In the genomic region with DNA sequence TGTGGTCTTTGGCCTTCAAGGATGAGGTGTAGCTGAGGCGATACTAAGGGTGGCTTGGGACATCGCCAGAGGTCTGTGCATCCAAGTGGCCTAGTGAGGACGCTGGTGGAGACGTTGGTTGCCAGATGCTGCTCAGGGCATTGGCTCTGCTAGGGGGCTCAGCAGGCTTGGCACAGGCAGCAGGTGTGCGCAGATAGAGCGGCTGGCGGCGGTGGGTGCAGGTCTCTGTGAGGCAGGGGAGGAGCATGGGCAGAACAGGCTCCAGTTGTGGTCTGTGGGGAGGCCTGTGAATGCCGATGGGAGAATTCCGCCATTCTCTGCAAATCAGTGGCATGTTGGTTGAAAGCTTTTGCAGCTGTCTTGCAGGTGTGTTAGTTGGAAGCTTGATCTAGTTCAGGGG, we compare ENCODE assay signal across 12 cellular contexts. TPM values are rescaled to one million over a fixed set of nuclear protein-coding genes. Genes with fewer than 3 reads are reported as not detected.
DNase-seq lines count a peak whose midpoint lies in the region; ATAC-seq and TF ChIP-seq lines count a peak whose summit lies in the region.
"Had no signal": no experiment of that assay in that cellular context is flagged by ENCODE, and none has a peak within 500 bp of the region (broad histone marks: within the 10 kb centered on the region; RNA-seq: fewer than 3 reads in every experiment).

No MANE protein-coding gene starts in this region.

- H3K36me3 ChIP-seq in DND-41 (ENCODE audit: insufficient read depth, low read length), result peaks cover 93% of the 10 kb centered on the region
- peaks cover 39% of the 10 kb centered on the region for H3K36me3 ChIP-seq in ectodermal cell (ENCODE audit: control insufficient read depth, insufficient read depth, low read length)
- peaks cover 57 to 95% of the 10 kb centered on the region in 2 donors for H3K36me3 ChIP-seq in neuronal stem cell (replicated peaks in 1 of 2; ENCODE audit: control insufficient read depth in 2 of 2, insufficient read depth in 2 of 2, low read length in 2 of 2)

- H2AFZ ChIP-seq in DND-41 (ENCODE audit: low read depth, low read length) (no peak overlapping the region), neuronal stem cell (ENCODE audit: low read length) (no peak overlapping the region)

- H3K18ac ChIP-seq in neuronal stem cell (ENCODE audit: low read length), result peak overlapping the region; percentile 15

- H3K27me3 Mint-ChIP-seq in T-cell, result no peaks in the 10 kb centered on the region

- peaks cover 25% of the 10 kb centered on the region for H3K79me1 ChIP-seq in neuronal stem cell (ENCODE audit: low read depth, low read length)

- H3K27ac Mint-ChIP-seq in T-cell, result peak overlapping the region; percentile 59 to 78

- no peaks in the 10 kb centered on the region for H3K9me3 ChIP-seq in DND-41 (ENCODE audit: insufficient read depth, low read length, severe bottlenecking)
- no peaks in the 10 kb centered on the region for H3K9me3 ChIP-seq in ectodermal cell (ENCODE audit: control insufficient read depth, low read length)
- no peaks in the 10 kb centered on the region for H3K9me3 ChIP-seq in neuronal stem cell (replicated peaks in 1 of 2; ENCODE audit: control insufficient read depth in 2 of 2, insufficient read depth in 1 of 2, low read depth in 1 of 2, low read length in 2 of 2)
- H3K9me3 ChIP-seq: MG63, tibial artery had no signal

- no peak for TF ChIP-seq CTCF in DND-41 (IDR thresholded peaks at IDR 0.05; ENCODE audit: borderline replicate concordance, extremely low read depth, low read length, poor library complexity, severe bottlenecking)

- no peak overlapping the region for H3K4ac ChIP-seq in neuronal stem cell (ENCODE audit: low read length)

- peaks cover 62 to 65% (median 64%) of the 10 kb centered on the region in 3 donors for H3K4me1 Mint-ChIP-seq in T-cell

- H3K4me3 Mint-ChIP-seq in T-cell, result peak overlapping the region in 2 of 3 donors; percentile 13 to 67

- H3K4me3 ChIP-seq in DND-41 (ENCODE audit: low read depth in 1 of 2, low read length in 2 of 2) (no peak overlapping the region), ectodermal cell (ENCODE audit: insufficient read depth, low read depth, low read length) (no peak overlapping the region), neuronal stem cell (ENCODE audit: low read length in 2 of 2) (no peak overlapping the region)
- H3K4me3 ChIP-seq: MG63, tibial artery had no signal

- no peak overlapping the region for H2BK120ac ChIP-seq in neuronal stem cell (ENCODE audit: low read depth, low read length)

- no peak overlapping the region for H3K27ac ChIP-seq in DND-41 (ENCODE audit: low read length)
- H3K27ac ChIP-seq in ectodermal cell (ENCODE audit: insufficient read depth, low read depth, low read length, poor library complexity, severe bottlenecking), result peak overlapping the region; percentile 26
- H3K27ac ChIP-seq in neuronal stem cell (replicated peaks; ENCODE audit: low read length), result no peak overlapping the region
- H3K27ac ChIP-seq: tibial artery had no signal

- H3K79me2 ChIP-seq in DND-41 (ENCODE audit: insufficient read depth, low read length), result peaks cover 90% of the 10 kb centered on the region

- DNase-seq in DND-41 (no peak), T-cell (peak in 1 of 34 experiments; percentile 27), neuronal stem cell (ENCODE audit: low spot score) (no peak), HuH-7.5 (ENCODE audit: low spot score) (no peak)
- no peak for DNase-seq in activated CD4-positive, CD25-positive, alpha-beta regulatory T cell treated with anti-CD3 and anti-CD28 coated beads, Interleukin-2, amount 50 U/mL, for 72 hours
- DNase-seq in stimulated activated CD4-positive, alpha-beta T cell treated with anti-CD3 and anti-CD28 coated beads, Interleukin-12 subunit alpha, Interleukin-12 subunit beta, amount 100 ng/mL, for 4 hours, result no peak
- DNase-seq: MG63, NCI-H446 had no signal

- 96% methylated on average over 10 of the region's 10 CpGs for WGBS in ectodermal cell, 2 experiments
- no CpG with 5 or more reads among the region's 10 CpGs for WGBS in neuronal stem cell (ENCODE audit: extremely low coverage in 2 of 2, insufficient read length in 2 of 2, insufficient replicate concordance in 1 of 2), 2 donors

- H2BK5ac ChIP-seq in neuronal stem cell (ENCODE audit: low read length), result no peak overlapping the region

- ATAC-seq in DND-41 (ENCODE audit: insufficient read depth, low read depth) (peak; percentile 27; the same call in 1 of the 3 replicates), T-cell (replicated peaks in 1 of 4) (peak in 2 of 4 experiments; percentile 11 to 52), HG03342 (IDR thresholded peaks at IDR 0.05; ENCODE audit: unreplicated experiment) (no peak)

- peaks cover 92% of the 10 kb centered on the region for H4K20me1 ChIP-seq in DND-41 (ENCODE audit: insufficient read depth, low read length)

- no peak overlapping the region for H2BK15ac ChIP-seq in neuronal stem cell (ENCODE audit: low read length)

- no peak overlapping the region for H2BK12ac ChIP-seq in neuronal stem cell (ENCODE audit: low read length)

- POLR2A ChIA-PET in T-cell (lab: Charles Lee), result interaction anchor here in 1 of 2 donors (0.6 to 0.7 kb wide), 2 partner anchors 32 to 1326 kb away, joined by 5 to 10 read pairs; no protein-coding TSS in a partner anchor

- peaks cover 31% of the 10 kb centered on the region for H3K36me3 Mint-ChIP-seq in T-cell

- H3K4me1 ChIP-seq in DND-41 (ENCODE audit: insufficient read depth, low read length) (no peaks in the 10 kb centered on the region), ectodermal cell (ENCODE audit: control insufficient read depth, insufficient read depth, low read length) (no peaks in the 10 kb centered on the region), neuronal stem cell (ENCODE audit: control insufficient read depth in 2 of 2, insufficient read depth in 1 of 2, low read depth in 1 of 2, low read length in 2 of 2) (peaks cover 0 to 2% of the 10 kb centered on the region in 2 donors)

- CTCF ChIA-PET in T-cell (lab: Charles Lee), result interaction anchor here (0.5 to 0.7 kb wide), 2 partner anchors 32 to 44 kb away, joined by 3 to 6 read pairs; no protein-coding TSS in a partner anchor

- no peak overlapping the region for H3K14ac ChIP-seq in neuronal stem cell (ENCODE audit: low read length)

- H3K9ac ChIP-seq in DND-41 (ENCODE audit: low read depth, low read length) (no peak overlapping the region), neuronal stem cell (ENCODE audit: low read depth, low read length, poor library complexity) (no peak overlapping the region)

- H3K4me2 ChIP-seq in DND-41 (ENCODE audit: insufficient read depth, low read length), result no peak overlapping the region
- no peak overlapping the region for H3K4me2 ChIP-seq in neuronal stem cell (ENCODE audit: insufficient read depth, low read length, poor library complexity, severe bottlenecking)

- H4K8ac ChIP-seq in neuronal stem cell (ENCODE audit: low read depth, low read length), result no peak overlapping the region

- H3K23ac ChIP-seq in neuronal stem cell (ENCODE audit: low read depth, low read length, poor library complexity), result no peak overlapping the region

- H3K9me3 Mint-ChIP-seq in T-cell, result no peaks in the 10 kb centered on the region

- no peak overlapping the region for H2AK5ac ChIP-seq in neuronal stem cell (ENCODE audit: low read depth, low read length)

- H3K27me3 ChIP-seq in DND-41 (ENCODE audit: insufficient read depth, low read length, poor library complexity), result no peaks in the 10 kb centered on the region
- H3K27me3 ChIP-seq in ectodermal cell (ENCODE audit: control insufficient read depth, insufficient read depth, low read length, poor library complexity, severe bottlenecking), result no peaks in the 10 kb centered on the region
- H3K27me3 ChIP-seq in neuronal stem cell (ENCODE audit: control insufficient read depth in 3 of 3, insufficient read depth in 3 of 3, low read depth in 1 of 3, low read length in 3 of 3), result no peaks in the 10 kb centered on the region
- H3K27me3 ChIP-seq: MG63, tibial artery had no signal

- H4K91ac ChIP-seq in neuronal stem cell (ENCODE audit: low read depth, low read length, poor library complexity), result no peak overlapping the region

RNA-seq across cellular contexts. Expression of gene PRAM1, which starts 21.2 kb away (rescaled TPM):
- 1 to 10 TPM; 2.2 to 5.1 (median 3.8) TPM for total RNA-seq in T-cell
- 1.9 TPM for polyA plus RNA-seq in ectodermal cell (2013, experiment 1 of 4)
- 2.5 TPM for polyA plus RNA-seq in ectodermal cell (2013, experiment 2 of 4)
- 1.7 TPM for polyA plus RNA-seq in ectodermal cell (2013, experiment 3 of 4)
- 2.2 TPM for polyA plus RNA-seq in ectodermal cell (2013, experiment 4 of 4)
- polyA plus RNA-seq in neuronal stem cell (2013, experiment 1 of 2), result 1.2 TPM
- 1.2 TPM for polyA plus RNA-seq in neuronal stem cell (2013, experiment 2 of 2)
- total RNA-seq: bronchial epithelial cell had no signal

RNA-seq across cellular contexts. Expression of gene ZNF414, which starts 32.8 kb away (rescaled TPM):
- total RNA-seq in T-cell, result 10 to 100 TPM; 34.4 to 78.6 (median 67.2) TPM
- polyA plus RNA-seq in ectodermal cell (2013, experiment 1 of 4), result 34.1 TPM
- 26.8 TPM for polyA plus RNA-seq in ectodermal cell (2013, experiment 2 of 4)
- polyA plus RNA-seq in ectodermal cell (2013, experiment 3 of 4), result 25.8 TPM
- polyA plus RNA-seq in ectodermal cell (2013, experiment 4 of 4), result 29.2 TPM
- 32.3 TPM for polyA plus RNA-seq in neuronal stem cell (2013, experiment 1 of 2)
- 33.4 TPM for polyA plus RNA-seq in neuronal stem cell (2013, experiment 2 of 2)

RNA-seq across cellular contexts. Expression of gene HNRNPM, which starts 36.4 kb away (rescaled TPM):
- total RNA-seq in T-cell, result 100 to 1,000 TPM; 200 to 272 (median 213) TPM
- 538 TPM for polyA plus RNA-seq in ectodermal cell (2013, experiment 1 of 4)
- 488 TPM for polyA plus RNA-seq in ectodermal cell (2013, experiment 2 of 4)
- 267 TPM for polyA plus RNA-seq in ectodermal cell (2013, experiment 3 of 4)
- polyA plus RNA-seq in ectodermal cell (2013, experiment 4 of 4), result 313 TPM
- polyA plus RNA-seq in neuronal stem cell (2013, experiment 1 of 2), result 112 TPM
- polyA plus RNA-seq in neuronal stem cell (2013, experiment 2 of 2), result 111 TPM
